Comparison of ENCODE assay signal across 19 cellular contexts in the genomic region with DNA sequence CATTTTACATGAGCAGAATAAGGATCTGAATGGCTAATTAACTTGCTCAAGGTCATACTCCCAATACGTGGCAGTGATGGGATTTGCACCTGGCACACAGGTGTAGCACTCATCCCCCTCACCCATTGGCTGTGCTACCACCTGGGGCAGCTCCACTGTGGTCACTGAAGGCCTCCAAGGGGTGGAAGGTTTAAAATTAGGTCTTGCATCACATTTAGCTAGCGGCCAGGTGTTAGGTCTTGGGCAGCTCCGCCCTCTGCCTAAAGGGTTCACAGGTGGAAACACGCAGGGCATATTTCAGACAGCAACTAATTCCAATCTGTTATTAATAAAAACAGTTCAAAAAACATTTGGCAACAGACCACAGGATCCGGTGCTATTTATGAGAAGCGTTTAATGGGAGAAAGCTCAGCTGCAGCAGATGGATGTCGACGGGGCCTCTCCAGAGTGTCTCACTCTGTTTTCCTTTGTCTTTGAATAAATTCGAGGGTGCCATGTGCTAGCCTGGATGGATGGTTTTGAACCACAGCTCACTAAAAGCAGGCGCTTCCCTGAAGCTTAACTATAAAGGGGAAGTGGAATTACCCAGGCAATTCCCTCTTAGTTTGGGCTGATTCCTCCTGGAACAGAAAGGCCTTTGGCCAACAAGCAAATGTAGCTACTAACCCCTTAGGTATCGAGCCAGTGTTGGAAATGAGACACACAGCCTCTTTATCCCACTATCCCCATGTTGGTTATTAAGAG.
"Had no signal": no experiment of that assay in that cellular context is flagged by ENCODE, and none has a peak within 500 bp of the region (broad histone marks: within the 10 kb centered on the region; RNA-seq: fewer than 3 reads in every experiment).

No MANE protein-coding gene starts in this region.

- FAIRE-seq: endometrium had no signal

- H3K4me3 ChIP-seq: breast epithelium, dorsolateral prefrontal cortex, right lobe of liver, transverse colon had no signal

- ATAC-seq: activated CD8-positive, alpha-beta T cell treated with anti-CD3 and anti-CD28 coated beads for 36 hours; esophagus mucosa; left lobe of liver; naive thymus-derived CD4-positive, alpha-beta T cell; right lobe of liver; stimulated activated naive B cell treated with anti-CD40 and anti-IgM and Interleukin-4, amounts not matched to agents 10 μg/mL and 1 μg/mL and 100 μg/mL, for 72 hours had no signal

- H3K27me3 ChIP-seq: breast epithelium, neutrophil, right lobe of liver, transverse colon had no signal

- H3K27ac ChIP-seq: breast epithelium, dorsolateral prefrontal cortex, neutrophil, right lobe of liver, transverse colon had no signal

- H3K9me3 ChIP-seq: neutrophil, right lobe of liver, transverse colon had no signal

- H3K36me3 ChIP-seq: breast epithelium, neutrophil, right lobe of liver, transverse colon had no signal

- H3K4me1 ChIP-seq: breast epithelium, right lobe of liver, transverse colon had no signal

- DNase-seq: activated CD8-positive, alpha-beta memory T cell treated with anti-CD3 and anti-CD28 coated beads, Interleukin-2, amount 50 U/mL, for 4 hours; activated CD8-positive, alpha-beta T cell treated with anti-CD3 and anti-CD28 coated beads for 36 hours; activated naive CD4-positive, alpha-beta T cell; aorta; glutamatergic neuron; mammary epithelial cell; naive thymus-derived CD4-positive, alpha-beta T cell; posterior cingulate gyrus; right lobe of liver; stimulated activated CD4-positive, alpha-beta T cell treated with anti-CD3 and anti-CD28 coated beads, Interleukin-2, amount 100 ng/mL, for 24 hours; stimulated activated naive B cell treated with anti-CD40 and anti-IgM and Interleukin-4, amounts not matched to agents 10 μg/mL and 1 μg/mL and 100 μg/mL, for 72 hours; T1000; transverse colon had no signal
